Comparison of ENCODE assay signal across 8 cellular contexts in genomic region chr12:92144631-92145480, GRCh38. TPM values are rescaled to one million over a fixed set of nuclear protein-coding genes. Genes with fewer than 3 reads are reported as not detected.
DNase-seq lines count a peak whose midpoint lies in the region; ATAC-seq and TF ChIP-seq lines count a peak whose summit lies in the region.

No MANE protein-coding gene starts in this region.

- H3K4me1 Mint-ChIP-seq in activated T-helper 2 cell treated with anti-CD3 and anti-CD28 coated beads, Interferon-gamma antibody, Interleukin-2, Interleukin-4, amounts not matched to agents 10 μg/mL and 5 μg/mL and 100 μg/mL, durations not matched to agents 14 hours and 24 hours and 36 hours (ENCODE audit: low read depth): peaks cover 44% of the 10 kb centered on the region

- H3K4me2 ChIP-seq in PC-9: peak overlapping the region; percentile 96

- CTCF ChIA-PET in PC-9 (lab: Charles Lee): interaction anchor here (1.0 kb wide), 1 partner anchor 333 kb away, joined by 4 read pairs; no protein-coding TSS in a partner anchor

- H3K4me3 Mint-ChIP-seq in activated T-helper 2 cell treated with anti-CD3 and anti-CD28 coated beads, Interferon-gamma antibody, Interleukin-2, Interleukin-4, amounts not matched to agents 10 μg/mL and 5 μg/mL and 100 μg/mL, durations not matched to agents 14 hours and 24 hours and 36 hours (ENCODE audit: low read depth): peak overlapping the region; percentile 98

- H3K27ac ChIP-seq in PC-9 (peak overlapping the region; percentile 96), neutrophil (peak overlapping the region; percentile 98), substantia nigra (ENCODE audit: low read depth, low read length, poor library complexity, severe bottlenecking) (peak overlapping the region; percentile 92)

- H3K27ac Mint-ChIP-seq in activated T-helper 2 cell treated with anti-CD3 and anti-CD28 coated beads, Interferon-gamma antibody, Interleukin-2, Interleukin-4, amounts not matched to agents 10 μg/mL and 5 μg/mL and 100 μg/mL, durations not matched to agents 14 hours and 24 hours and 36 hours: peak overlapping the region; percentile 88

- H4K20me1 ChIP-seq in PC-9 (ENCODE audit: insufficient read depth): peaks cover 38% of the 10 kb centered on the region

- H3K9me3 ChIP-seq in PC-9 (ENCODE audit: insufficient read depth, low read depth): no peaks in the 10 kb centered on the region
- no peaks in the 10 kb centered on the region for H3K9me3 ChIP-seq in neutrophil

- TF ChIP-seq CTCF in PC-9 (conservative IDR thresholded peaks at IDR 0.05) (no peak), neutrophil (IDR thresholded peaks at IDR 0.05) (no peak)

- H3K36me3 Mint-ChIP-seq in activated T-helper 2 cell treated with anti-CD3 and anti-CD28 coated beads, Interferon-gamma antibody, Interleukin-2, Interleukin-4, amounts not matched to agents 10 μg/mL and 5 μg/mL and 100 μg/mL, durations not matched to agents 14 hours and 24 hours and 36 hours (ENCODE audit: low read depth): peaks cover 71% of the 10 kb centered on the region

- H3K79me2 ChIP-seq in PC-9 (ENCODE audit: low read depth): peaks cover 57% of the 10 kb centered on the region

- intact Hi-C loops in PC-9 (cut with micrococcal nuclease; ENCODE audit: unreplicated experiment): loop anchor here (1.0 to 10.0 kb wide), 11 partner anchors 65 to 762 kb away; no protein-coding TSS in a partner anchor
- intact Hi-C loops in activated T-helper 2 cell treated with anti-CD3 and anti-CD28 coated beads, Interferon-gamma antibody, Interleukin-2, Interleukin-4, amounts not matched to agents 10 μg/mL and 5 μg/mL and 100 μg/mL, durations not matched to agents 14 hours and 24 hours and 36 hours (cut with micrococcal nuclease): loop anchor here (1.0 to 10.0 kb wide), 12 partner anchors 10 to 782 kb away; partner anchors contain the start of gene EEA1

- TSS peak; percentile 32 for BruUV-seq in PC-9 (replicated peaks; lab: Mats Ljungman, UMichigan)

- peaks cover 43% of the 10 kb centered on the region for H3K36me3 ChIP-seq in PC-9 (ENCODE audit: low read depth)
- peaks cover 26% of the 10 kb centered on the region for H3K36me3 ChIP-seq in neutrophil

- H3K4me1 ChIP-seq in PC-9 (replicated peaks; ENCODE audit: insufficient read depth) (peaks cover 52% of the 10 kb centered on the region), neutrophil (ENCODE audit: control insufficient read depth in 1 of 2, insufficient read depth in 1 of 2, low read depth in 1 of 2, low read length in 1 of 2) (peaks cover 4 to 56% of the 10 kb centered on the region in 2 experiments)

- peaks cover 25% of the 10 kb centered on the region for H3F3A ChIP-seq in PC-9 (ENCODE audit: insufficient read depth, low read depth)

- no peaks in the 10 kb centered on the region for H3K9me3 Mint-ChIP-seq in activated T-helper 2 cell treated with anti-CD3 and anti-CD28 coated beads, Interferon-gamma antibody, Interleukin-2, Interleukin-4, amounts not matched to agents 10 μg/mL and 5 μg/mL and 100 μg/mL, durations not matched to agents 14 hours and 24 hours and 36 hours

- no peaks in the 10 kb centered on the region for H3K9me2 ChIP-seq in PC-9 (ENCODE audit: insufficient read depth)

- DNase-seq in GM03348 (ENCODE audit: low spot score) (peak; percentile 55), PC-9 (peak; percentile 73 to 89), foreskin melanocyte (peak; percentile 39), substantia nigra (lab: John Stamatoyannopoulos, UW) (peak in 42 of 49 donors; percentile 22 to 86 (median 52)), GF-D8 (lab: John Stamatoyannopoulos, UW) (no peak)
- peak; percentile 38 for DNase-seq in activated T-helper 2 cell treated with anti-CD3 and anti-CD28 coated beads, Interferon-gamma antibody, Interleukin-2, Interleukin-4, amounts not matched to agents 10 μg/mL and 5 μg/mL and 100 μg/mL, durations not matched to agents 14 hours and 24 hours and 36 hours (ENCODE audit: low spot score)

- peak overlapping the region; percentile 72; the same call in 1 of the 2 replicates for H2AFZ ChIP-seq in PC-9

- no peaks in the 10 kb centered on the region for H3K27me3 Mint-ChIP-seq in activated T-helper 2 cell treated with anti-CD3 and anti-CD28 coated beads, Interferon-gamma antibody, Interleukin-2, Interleukin-4, amounts not matched to agents 10 μg/mL and 5 μg/mL and 100 μg/mL, durations not matched to agents 14 hours and 24 hours and 36 hours (ENCODE audit: low read depth)

- POLR2A ChIA-PET in PC-9 (lab: Charles Lee; ENCODE audit: unreplicated experiment): interaction anchor here (0.5 to 1.3 kb wide), 18 partner anchors 8 to 1582 kb away, joined by 3 to 19 read pairs (median 4); no protein-coding TSS in a partner anchor

- ATAC-seq in HG03280 (IDR thresholded peaks at IDR 0.05; ENCODE audit: unreplicated experiment): peak; percentile 1

- H3K4me3 ChIP-seq in PC-9 (peak overlapping the region; percentile 72), neutrophil (ENCODE audit: low read depth in 1 of 2, low read length in 1 of 2) (peak overlapping the region; percentile 80 to 96)

- H3K27me3 ChIP-seq in PC-9 (ENCODE audit: insufficient read depth, low read depth) (no peaks in the 10 kb centered on the region), neutrophil (no peaks in the 10 kb centered on the region)

RNA-seq across cellular contexts. Expression of gene BTG1, which starts 0.8 kb away (rescaled TPM):
- total RNA-seq in PC-9 (2021): 72.4 and 111 TPM in 2 replicates
- total RNA-seq in activated T-helper 2 cell treated with anti-CD3 and anti-CD28 coated beads, Interferon-gamma antibody, Interleukin-2, Interleukin-4, amounts not matched to agents 10 μg/mL and 5 μg/mL and 100 μg/mL, durations not matched to agents 14 hours and 24 hours and 36 hours: 67.8 and 71.7 TPM in 2 replicates
